14 cellular contexts compared by ENCODE assay signal in the genomic region with DNA sequence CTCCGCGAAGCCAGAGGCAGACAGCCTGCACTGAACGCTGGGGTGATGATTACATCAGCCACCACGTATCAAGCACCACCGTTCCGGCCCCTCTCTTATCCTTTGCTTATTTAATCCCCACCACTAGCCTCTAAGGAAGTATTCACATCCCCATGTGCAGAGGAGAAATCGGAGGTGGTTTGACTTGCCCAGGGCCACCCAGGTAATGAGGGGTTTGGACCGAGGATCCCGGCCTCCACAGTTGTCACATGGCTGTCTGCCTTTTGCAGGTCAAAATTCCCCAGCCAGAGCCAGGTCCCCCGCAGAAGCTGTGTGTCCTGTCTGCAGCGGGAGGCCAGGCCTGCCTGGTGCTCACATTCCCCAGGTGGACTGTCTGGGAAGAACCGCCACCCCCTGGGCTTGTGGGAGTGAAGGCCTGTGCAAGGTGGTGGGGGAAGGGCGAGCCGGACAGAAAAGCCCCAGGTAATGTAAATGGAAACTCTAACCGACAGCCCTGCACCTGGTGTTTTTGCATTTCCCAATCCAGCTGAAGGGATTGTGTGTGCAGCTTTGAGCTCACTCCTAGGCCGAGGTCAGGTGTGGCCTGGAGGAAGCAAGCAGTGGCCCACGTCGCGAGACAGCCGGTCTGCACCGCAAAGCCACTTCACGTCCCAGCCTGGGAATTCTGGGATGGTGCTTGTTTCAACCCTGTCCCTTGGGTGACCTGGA.
DNase-seq lines count a peak whose midpoint lies in the region; ATAC-seq and TF ChIP-seq lines count a peak whose summit lies in the region.
"Had no signal": no experiment of that assay in that cellular context is flagged by ENCODE, and none has a peak within 500 bp of the region (broad histone marks: within the 10 kb centered on the region; RNA-seq: fewer than 3 reads in every experiment).

No MANE protein-coding gene starts in this region.

- intact Hi-C loops in natural killer cell (cut with micrococcal nuclease) = no loop called here

- peaks cover 21% of the 10 kb centered on the region for H3F3A ChIP-seq in DOHH2 (ENCODE audit: control insufficient read depth, insufficient read depth)

- peaks cover 16% of the 10 kb centered on the region for H3K79me2 ChIP-seq in DOHH2 (ENCODE audit: control insufficient read depth, low read length)

- H3K27ac ChIP-seq in DOHH2 (ENCODE audit: low read depth, low read length) (peak overlapping the region; percentile 90), neuronal stem cell (replicated peaks; ENCODE audit: low read length) (no peak overlapping the region)
- H3K27ac ChIP-seq: parathyroid adenoma, SJSA1, testis had no signal

- H3K4ac ChIP-seq in neuronal stem cell (ENCODE audit: low read length) = no peak overlapping the region

- H2BK12ac ChIP-seq in neuronal stem cell (ENCODE audit: low read length) = no peak overlapping the region

- TF ChIP-seq CTCF in DOHH2 (IDR thresholded peaks at IDR 0.05; ENCODE audit: low read depth, low read length, poor library complexity, severe bottlenecking) (no peak), WTC11 (IDR thresholded peaks at IDR 0.05) (no peak), natural killer cell (IDR thresholded peaks at IDR 0.05) (no peak)

- H2BK120ac ChIP-seq in neuronal stem cell (ENCODE audit: low read depth, low read length) = no peak overlapping the region

- no peak overlapping the region for H3K23ac ChIP-seq in neuronal stem cell (ENCODE audit: low read depth, low read length, poor library complexity)

- no peak overlapping the region for H2AFZ ChIP-seq in neuronal stem cell (ENCODE audit: low read length)
- H2AFZ ChIP-seq: parathyroid adenoma had no signal

- no peaks in the 10 kb centered on the region for H3K9me2 ChIP-seq in DOHH2 (replicated peaks; ENCODE audit: control insufficient read depth, low read length)

- H3K27me3 Mint-ChIP-seq in WTC11 (ENCODE audit: low read depth) = no peaks in the 10 kb centered on the region; the same call in 1 of the 2 replicates
- peaks cover 0 to 6% of the 10 kb centered on the region in 2 donors for H3K27me3 Mint-ChIP-seq in natural killer cell (ENCODE audit: low read depth in 2 of 2)
- peaks cover 7% of the 10 kb centered on the region for H3K27me3 Mint-ChIP-seq in activated CD4-positive, alpha-beta memory T cell treated with anti-CD3 and anti-CD28 coated beads, Interleukin-2, amount 10 ng/mL, durations not matched to agents 7 days and 5 days
- H3K27me3 Mint-ChIP-seq: CD4-positive, CD25-positive, alpha-beta regulatory T cell had no signal

- H3K79me1 ChIP-seq in neuronal stem cell (ENCODE audit: low read depth, low read length) = no peaks in the 10 kb centered on the region

- H3K9me3 Mint-ChIP-seq in WTC11 (no peaks in the 10 kb centered on the region), natural killer cell (no peaks in the 10 kb centered on the region)
- no peaks in the 10 kb centered on the region for H3K9me3 Mint-ChIP-seq in activated CD4-positive, alpha-beta memory T cell treated with anti-CD3 and anti-CD28 coated beads, Interleukin-2, amount 10 ng/mL, durations not matched to agents 7 days and 5 days
- H3K9me3 Mint-ChIP-seq: activated CD4-positive, alpha-beta T cell treated with anti-CD3 and anti-CD28 coated beads, Interleukin-2, amount 10 ng/mL, durations not matched to agents 7 days and 5 days; activated naive CD4-positive, alpha-beta T cell treated with anti-CD3 and anti-CD28 coated beads, Interleukin-2, amount 10 ng/mL, durations not matched to agents 7 days and 5 days; CD4-positive, CD25-positive, alpha-beta regulatory T cell had no signal

- H3K27ac Mint-ChIP-seq in WTC11 (peak overlapping the region; percentile 94), natural killer cell (no peak overlapping the region)
- no peak overlapping the region for H3K27ac Mint-ChIP-seq in activated CD4-positive, alpha-beta memory T cell treated with anti-CD3 and anti-CD28 coated beads, Interleukin-2, amount 10 ng/mL, durations not matched to agents 7 days and 5 days
- H3K27ac Mint-ChIP-seq: activated CD4-positive, alpha-beta T cell treated with anti-CD3 and anti-CD28 coated beads, Interleukin-2, amount 10 ng/mL, durations not matched to agents 7 days and 5 days; activated naive CD4-positive, alpha-beta T cell treated with anti-CD3 and anti-CD28 coated beads, Interleukin-2, amount 10 ng/mL, durations not matched to agents 7 days and 5 days; CD4-positive, CD25-positive, alpha-beta regulatory T cell had no signal

- peaks cover 65% of the 10 kb centered on the region for H3K4me1 Mint-ChIP-seq in WTC11
- H3K4me1 Mint-ChIP-seq in natural killer cell = peaks cover 34 to 42% of the 10 kb centered on the region in 2 donors
- peaks cover 29% of the 10 kb centered on the region for H3K4me1 Mint-ChIP-seq in activated CD4-positive, alpha-beta memory T cell treated with anti-CD3 and anti-CD28 coated beads, Interleukin-2, amount 10 ng/mL, durations not matched to agents 7 days and 5 days

- no peak overlapping the region for H4K91ac ChIP-seq in neuronal stem cell (ENCODE audit: low read depth, low read length, poor library complexity)

- POLR2A ChIA-PET in WTC11 (lab: Charles Lee) = interaction anchor here (0.7 to 1.2 kb wide), 2 partner anchors 10 to 111 kb away, joined by 3 to 5 read pairs; no protein-coding TSS in a partner anchor
- POLR2A ChIA-PET in activated CD4-positive, alpha-beta memory T cell treated with anti-CD3 and anti-CD28 coated beads, Interleukin-2, amount 10 ng/mL, durations not matched to agents 7 days and 5 days (lab: Charles Lee) = no interaction called here

- H3K27me3 ChIP-seq in DOHH2 (ENCODE audit: control insufficient read depth, low read length) (no peaks in the 10 kb centered on the region), neuronal stem cell (ENCODE audit: control insufficient read depth in 3 of 3, insufficient read depth in 3 of 3, low read depth in 1 of 3, low read length in 3 of 3) (peaks cover 0 to 3% (median 0%) of the 10 kb centered on the region in 3 experiments)
- H3K27me3 ChIP-seq: SJSA1, testis had no signal

- ATAC-seq in WTC11 (peak; percentile 54), natural killer cell (no peak), GM19463 (IDR thresholded peaks at IDR 0.05; ENCODE audit: unreplicated experiment) (no peak)

- no peaks in the 10 kb centered on the region for H4K20me1 ChIP-seq in DOHH2 (ENCODE audit: control insufficient read depth, insufficient read depth, low read depth, low read length)

- CTCF ChIA-PET in WTC11 (lab: Charles Lee) = interaction anchor here (1.0 to 1.8 kb wide), 5 partner anchors 11 to 108 kb away, joined by 3 to 7 read pairs (median 4); a partner anchor contains a TSS
- CTCF ChIA-PET in activated CD4-positive, alpha-beta memory T cell treated with anti-CD3 and anti-CD28 coated beads, Interleukin-2, amount 10 ng/mL, durations not matched to agents 7 days and 5 days (lab: Charles Lee) = interaction anchor here (0.8 to 2.5 kb wide), 3 partner anchors 12 to 23 kb away, joined by 3 to 7 read pairs (median 3); no protein-coding TSS in a partner anchor

- H3K18ac ChIP-seq in neuronal stem cell (ENCODE audit: low read length) = peak overlapping the region; percentile 91

- no peak overlapping the region for H2BK5ac ChIP-seq in neuronal stem cell (ENCODE audit: low read length)

- peaks cover 28% of the 10 kb centered on the region for H3K36me3 ChIP-seq in DOHH2 (ENCODE audit: control insufficient read depth, low read length)
- H3K36me3 ChIP-seq in neuronal stem cell (replicated peaks in 1 of 2; ENCODE audit: control insufficient read depth in 2 of 2, insufficient read depth in 2 of 2, low read length in 2 of 2) = no peaks in the 10 kb centered on the region
- H3K36me3 ChIP-seq: SJSA1 had no signal

- H3K4me3 ChIP-seq in DOHH2 (ENCODE audit: low read length) (peak overlapping the region; percentile 79), neuronal stem cell (ENCODE audit: low read length in 2 of 2) (no peak overlapping the region)
- H3K4me3 ChIP-seq: SJSA1, testis had no signal

- H2AK5ac ChIP-seq in neuronal stem cell (ENCODE audit: low read depth, low read length) = peak overlapping the region; percentile 23

- no peak overlapping the region for H3K9ac ChIP-seq in neuronal stem cell (ENCODE audit: low read depth, low read length, poor library complexity)
- H3K9ac ChIP-seq: parathyroid adenoma had no signal

- peak; percentile 53 for DNase-seq in NCI-H2029 treated with DMSO at 0.1 percent for 48 hours (lab: John Stamatoyannopoulos, UW)
- peak; percentile 79 for DNase-seq in WTC11 (ENCODE audit: low spot score)
- DNase-seq in neuronal stem cell (ENCODE audit: low spot score) = no peak
- DNase-seq in activated T-cell treated with anti-CD3 and anti-CD28 coated beads, Interleukin-2, amount 50 U/mL, for 1 hour = no peak
- DNase-seq in natural killer cell = no peak
- DNase-seq in activated CD4-positive, alpha-beta memory T cell treated with anti-CD3 and anti-CD28 coated beads, Interleukin-2, amount 10 ng/mL, durations not matched to agents 7 days and 5 days = no peak
- DNase-seq: activated CD4-positive, alpha-beta T cell treated with anti-CD3 and anti-CD28 coated beads, Interleukin-2, amount 10 ng/mL, durations not matched to agents 7 days and 5 days; activated naive CD4-positive, alpha-beta T cell treated with anti-CD3 and anti-CD28 coated beads, Interleukin-2, amount 10 ng/mL, durations not matched to agents 7 days and 5 days; CD4-positive, CD25-positive, alpha-beta regulatory T cell; testis had no signal

- peak overlapping the region; percentile 14 for H3K14ac ChIP-seq in neuronal stem cell (ENCODE audit: low read length)

- peak overlapping the region; percentile 97 for H3K4me2 ChIP-seq in DOHH2 (ENCODE audit: low read length)
- H3K4me2 ChIP-seq in neuronal stem cell (ENCODE audit: insufficient read depth, low read length, poor library complexity, severe bottlenecking) = no peak overlapping the region

- H3K36me3 Mint-ChIP-seq in WTC11 (no peaks in the 10 kb centered on the region), natural killer cell (no peaks in the 10 kb centered on the region)
- peaks cover 2% of the 10 kb centered on the region for H3K36me3 Mint-ChIP-seq in activated CD4-positive, alpha-beta memory T cell treated with anti-CD3 and anti-CD28 coated beads, Interleukin-2, amount 10 ng/mL, durations not matched to agents 7 days and 5 days (ENCODE audit: low read depth)
- H3K36me3 Mint-ChIP-seq: activated naive CD4-positive, alpha-beta T cell treated with anti-CD3 and anti-CD28 coated beads, Interleukin-2, amount 10 ng/mL, durations not matched to agents 7 days and 5 days; CD4-positive, CD25-positive, alpha-beta regulatory T cell had no signal

- H4K8ac ChIP-seq in neuronal stem cell (ENCODE audit: low read depth, low read length) = no peak overlapping the region

- peak overlapping the region; percentile 64 for H2BK15ac ChIP-seq in neuronal stem cell (ENCODE audit: low read length)

- H3K4me1 ChIP-seq in DOHH2 (ENCODE audit: control insufficient read depth, low read length) (peaks cover 77% of the 10 kb centered on the region), neuronal stem cell (ENCODE audit: control insufficient read depth in 2 of 2, insufficient read depth in 1 of 2, low read depth in 1 of 2, low read length in 2 of 2) (peaks cover 0 to 13% of the 10 kb centered on the region in 2 donors)

- no CpG with 5 or more reads among the region's 22 CpGs for WGBS in neuronal stem cell (ENCODE audit: extremely low coverage in 2 of 2, insufficient read length in 2 of 2, insufficient replicate concordance in 1 of 2), 2 donors

- H3K9me3 ChIP-seq in DOHH2 (ENCODE audit: control insufficient read depth, insufficient read depth, low read length) = no peaks in the 10 kb centered on the region
- no peaks in the 10 kb centered on the region for H3K9me3 ChIP-seq in neuronal stem cell (replicated peaks in 1 of 2; ENCODE audit: control insufficient read depth in 2 of 2, insufficient read depth in 1 of 2, low read depth in 1 of 2, low read length in 2 of 2)
- H3K9me3 ChIP-seq: SJSA1, testis had no signal

- no peak overlapping the region for H3K4me3 Mint-ChIP-seq in WTC11
- H3K4me3 Mint-ChIP-seq in natural killer cell = no peak overlapping the region
- H3K4me3 Mint-ChIP-seq in activated CD4-positive, alpha-beta memory T cell treated with anti-CD3 and anti-CD28 coated beads, Interleukin-2, amount 10 ng/mL, durations not matched to agents 7 days and 5 days = no peak overlapping the region
- H3K4me3 Mint-ChIP-seq: activated CD4-positive, alpha-beta T cell treated with anti-CD3 and anti-CD28 coated beads, Interleukin-2, amount 10 ng/mL, durations not matched to agents 7 days and 5 days; activated naive CD4-positive, alpha-beta T cell treated with anti-CD3 and anti-CD28 coated beads, Interleukin-2, amount 10 ng/mL, durations not matched to agents 7 days and 5 days had no signal

Comparison
In these comparisons a context has a peak if more than half of its experiments do, and no peak if none do; other contexts are left out.
1. DNase-seq: peak in NCI-H2029 treated with DMSO at 0.1 percent for 48 hours (single experiment) and WTC11 (single experiment); none in neuronal stem cell (single experiment), activated T-cell treated with anti-CD3 and anti-CD28 coated beads, Interleukin-2, amount 50 U/mL, for 1 hour (single experiment), natural killer cell (single experiment) and activated CD4-positive, alpha-beta memory T cell treated with anti-CD3 and anti-CD28 coated beads, Interleukin-2, amount 10 ng/mL, durations not matched to agents 7 days and 5 days (single experiment).